ENCODE assay signal across 21 cellular contexts in the genomic region with DNA sequence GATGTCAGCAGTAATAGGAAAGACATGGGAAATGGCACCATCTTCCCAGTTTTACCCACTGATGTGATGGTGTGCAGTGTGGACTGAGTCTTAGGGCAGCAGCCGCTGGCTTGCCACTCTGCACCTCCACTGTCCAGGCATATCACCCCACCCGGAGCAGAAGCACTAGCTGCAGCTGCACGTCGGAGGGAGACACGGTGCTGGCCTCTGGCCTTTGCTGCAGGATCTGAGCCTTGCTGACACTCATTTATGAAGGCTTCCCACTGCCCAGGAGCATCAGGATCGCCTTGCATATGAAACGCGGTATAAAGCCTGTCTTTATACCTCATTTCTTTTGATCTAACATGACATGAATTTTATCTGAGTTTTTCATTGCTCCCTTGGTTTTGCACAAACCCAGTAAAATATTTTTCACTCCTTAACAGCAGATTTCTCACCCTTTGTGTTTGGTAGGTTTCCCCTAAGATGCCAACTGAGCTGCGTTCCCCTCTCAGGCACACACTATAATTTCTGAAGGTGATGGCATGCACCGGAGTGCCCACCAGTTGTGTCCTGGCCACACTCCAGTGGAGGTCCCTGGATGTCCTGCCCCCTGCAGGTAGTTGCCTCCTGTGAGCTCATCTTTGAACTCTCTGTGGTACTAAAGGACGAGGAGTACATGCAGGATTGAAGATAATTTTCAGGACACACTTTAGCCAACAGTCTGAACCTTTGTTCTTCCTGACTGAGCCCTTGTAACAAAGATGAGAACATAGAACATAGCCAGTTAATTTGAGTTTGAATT. TPM values are rescaled to one million over a fixed set of nuclear protein-coding genes. Genes with fewer than 3 reads are reported as not detected.
DNase-seq lines count a peak whose midpoint lies in the region; ATAC-seq, FAIRE-seq and TF ChIP-seq lines count a peak whose summit lies in the region.
"Had no signal": no experiment of that assay in that cellular context is flagged by ENCODE, and none has a peak within 500 bp of the region (broad histone marks: within the 10 kb centered on the region; RNA-seq: fewer than 3 reads in every experiment).

No MANE protein-coding gene starts in this region.

- H3K36me3 ChIP-seq in KMS-11 (ENCODE audit: insufficient read depth), result no peaks in the 10 kb centered on the region
- H3K36me3 ChIP-seq in K562 (ENCODE audit: control insufficient read depth, insufficient read depth, low read length), result no peaks in the 10 kb centered on the region
- H3K36me3 ChIP-seq in kidney epithelial cell (ENCODE audit: control insufficient read depth, insufficient read depth, low read length), result no peaks in the 10 kb centered on the region
- H3K36me3 ChIP-seq: esophagus squamous epithelium, heart right ventricle had no signal

- CTCF ChIA-PET in K562 (lab: Yijun Ruan, JAX; ENCODE audit: low intra/inter-chr PET ratio), result no interaction called here

- peak; percentile 59 for ATAC-seq in K562
- ATAC-seq: heart right ventricle, right cardiac atrium, T-helper 17 cell had no signal

- intact Hi-C loops in K562 (cut with micrococcal nuclease), result loop anchor here (5.0 kb wide), 1 partner anchor 110 kb away; no protein-coding TSS in a partner anchor

- POLR2A ChIA-PET in K562 (lab: Yijun Ruan, JAX), result interaction anchor here (0.6 to 0.8 kb wide), 2 partner anchors 56 to 476 kb away, joined by 3 read pairs; no protein-coding TSS in a partner anchor

- no peak for FAIRE-seq in K562 (lab: Jason Lieb, UNC)
- FAIRE-seq: astrocyte, GM12892 had no signal

- TF ChIP-seq EP300 in K562 (IDR thresholded peaks at IDR 0.05; ENCODE audit: low read length), result no peak

- no TSS peak for BruUV-seq in K562 (replicated peaks; lab: Mats Ljungman, UMichigan)

- H3K9me3 ChIP-seq in K562 (replicated peaks; ENCODE audit: control insufficient read depth, insufficient read depth, low read depth, low read length), result no peaks in the 10 kb centered on the region
- H3K9me3 ChIP-seq: esophagus squamous epithelium, heart right ventricle had no signal

- in situ Hi-C loops in K562 (cut with MboI), result no loop called here

- no peak overlapping the region for H3K4me3 ChIP-seq in KMS-11 (IDR thresholded peaks at IDR 0.05; ENCODE audit: insufficient read depth, low read depth, low read length)
- H3K4me3 ChIP-seq in K562, result no peak overlapping the region
- no peak overlapping the region for H3K4me3 ChIP-seq in kidney epithelial cell (ENCODE audit: low read depth, low read length)
- H3K4me3 ChIP-seq: esophagus squamous epithelium, heart right ventricle had no signal

- H3K27ac ChIP-seq in KMS-11 (no peak overlapping the region), K562 (ENCODE audit: extremely low read depth, low read depth, low read length) (no peak overlapping the region)
- H3K27ac ChIP-seq: esophagus squamous epithelium, heart right ventricle had no signal

- H3K27me3 ChIP-seq in KMS-11 (ENCODE audit: insufficient read depth, low read depth) (no peaks in the 10 kb centered on the region), K562 (ENCODE audit: control insufficient read depth in 2 of 2, insufficient read depth in 2 of 2, low read length in 2 of 2) (peaks cover 42 to 47% of the 10 kb centered on the region in 2 experiments), kidney epithelial cell (ENCODE audit: control insufficient read depth, insufficient read depth, low read length) (no peaks in the 10 kb centered on the region)

- no peak for TF ChIP-seq POLR2A in K562 (conservative IDR thresholded peaks at IDR 0.05)

- 3% methylated on average over 11 of the region's 11 CpGs for WGBS in K562 (ENCODE audit: insufficient coverage, low coverage, missing lambda C conversion rate)

- 0 out of 4 replicates have a peak, but pooled peaks of 1 of the 2 experiments have one; percentile 15 for TF ChIP-seq RAD21 in K562 (CRISPR knock-in tag; conservative IDR thresholded peaks at IDR 0.05 in 1 of 2, IDR thresholded peaks at IDR 0.05 in 1 of 2)

- DNase-seq in DMS 273 (lab: John Stamatoyannopoulos, UW; ENCODE audit: unreplicated experiment) (peak; percentile 19), DMS 273 treated with DMSO at 0.1 percent for 48 hours (lab: John Stamatoyannopoulos, UW) (no peak), K562 (ENCODE audit: extremely low read depth in 1 of 4, low spot score in 3 of 4) (no peak), kidney epithelial cell (ENCODE audit: low read depth) (no peak), amniotic stem cell (lab: John Stamatoyannopoulos, UW) (no peak), NCI-H1694 treated with DMSO at 0.1 percent for 48 hours (lab: John Stamatoyannopoulos, UW) (no peak)
- no peak for DNase-seq in activated CD4-positive, CD25-positive, alpha-beta regulatory T cell (lab: John Stamatoyannopoulos, UW)
- DNase-seq: activated CD4-positive, alpha-beta T cell treated with anti-CD3 and anti-CD28 coated beads for 1 hour; CD4-positive, CD25-positive, alpha-beta regulatory T cell; dermis blood vessel endothelial cell; esophagus squamous epithelium; heart right ventricle; kidney glomerular epithelial cell; MV-4-11; NCI-H2107; NCI-H774; right cardiac atrium; T-helper 17 cell had no signal

- H3K9ac ChIP-seq in KMS-11 (no peak overlapping the region), K562 (ENCODE audit: insufficient read depth in 1 of 2, low read depth in 2 of 2, low read length in 2 of 2) (no peak overlapping the region)

- no peaks in the 10 kb centered on the region for H3K4me1 ChIP-seq in KMS-11 (ENCODE audit: low read depth, poor library complexity, severe bottlenecking)
- no peaks in the 10 kb centered on the region; a peak in 2 of 5 replicates for H3K4me1 ChIP-seq in K562 (replicated peaks in 1 of 2; ENCODE audit: control insufficient read depth in 2 of 2, insufficient read depth in 2 of 2, low read length in 2 of 2)
- H3K4me1 ChIP-seq: esophagus squamous epithelium, heart right ventricle had no signal

- H3K9me1 ChIP-seq in K562 (ENCODE audit: control insufficient read depth, insufficient read depth, low read length), result no peaks in the 10 kb centered on the region

- H4K20me1 ChIP-seq in KMS-11 (ENCODE audit: insufficient read depth) (no peaks in the 10 kb centered on the region), K562 (replicated peaks; ENCODE audit: control insufficient read depth, insufficient read depth, low read length) (no peaks in the 10 kb centered on the region)

- H3K4me2 ChIP-seq in KMS-11 (no peak overlapping the region), K562 (ENCODE audit: insufficient read depth, low read length) (no peak overlapping the region)

- H3K79me2 ChIP-seq in KMS-11 (ENCODE audit: insufficient read depth, low read depth), result no peaks in the 10 kb centered on the region
- H3K79me2 ChIP-seq in K562 (ENCODE audit: control insufficient read depth, insufficient read depth, low read length), result no peaks in the 10 kb centered on the region

- H2AFZ ChIP-seq in KMS-11 (ENCODE audit: low read depth) (no peak overlapping the region), K562 (ENCODE audit: low read depth, low read length) (no peak overlapping the region)

- TF ChIP-seq CTCF in KMS-11 (conservative IDR thresholded peaks at IDR 0.05; ENCODE audit: low read depth, low read length) (0 out of 2 replicates have a peak, but pooled peaks have one; percentile 19), K562 (IDR thresholded peaks at IDR 0.05 in 2 of 3, conservative IDR thresholded peaks at IDR 0.05 in 1 of 3; ENCODE audit: insufficient read depth in 2 of 3, low read depth in 1 of 3, low read length in 3 of 3) (peak; percentile 25 to 43 (median 41); a peak in 4 of 6 replicates), kidney epithelial cell (IDR thresholded peaks at IDR 0.05; ENCODE audit: insufficient read depth, low read length, poor library complexity, severe bottlenecking) (peak; percentile 35)

TF ChIP-seq in K562, 482 proteins besides CTCF, POLR2A, EP300 and RAD21 (continues in another document):
- no peak for TF ChIP-seq ERF (CRISPR knock-in tag; IDR thresholded peaks at IDR 0.05)

RNA-seq across cellular contexts. Expression of gene EXOC2, which starts 8.9 kb away (rescaled TPM):
- total RNA-seq in K562 (2011; cell fraction: chromatin; rRNA removed; ENCODE audit: low replicate concordance), result 29.0 and 54.6 TPM in 2 replicates
- 15.0 and 20.5 TPM in 2 replicates for total RNA-seq in K562 (2011; cell fraction: nucleolus; rRNA removed)
- total RNA-seq in K562 (2011; cell fraction: nucleoplasm; rRNA removed), result 22.8 and 25.9 TPM in 2 replicates
- total RNA-seq in K562 (2014; rRNA removed) (20.8 and 23.0 TPM in 2 replicates), K562 (2014; rRNA removed; fragmentation: Illumina TruSeq; extraction: Trizol) (27.9 and 28.6 TPM in 2 replicates), K562 (2015; rRNA removed; fragmentation: Illumina TruSeq; extraction: Trizol) (24.1 and 27.4 TPM in 2 replicates), K562 (2021) (24.4 and 24.7 TPM in 2 replicates), kidney epithelial cell (32.5 and 35.3 TPM in 2 replicates)
- polyA plus RNA-seq in K562 (2011; rRNA removed) (22.5 and 30.2 TPM in 2 replicates), K562 (2014; fragmentation: Illumina TruSeq; extraction: Trizol) (20.2 and 24.2 TPM in 2 replicates), K562 (2014; fragmentation: Nextera tagmentation; extraction: Ambion mirVana) (10 to 100 TPM; 12.2 to 18.0 TPM), K562 (2014; rRNA removed) (17.0 and 23.6 TPM in 2 replicates)
- 17.0 and 18.6 TPM in 2 replicates for polyA plus RNA-seq in K562 (2011; cell fraction: cytosol; rRNA removed)
- polyA plus RNA-seq in K562 (2011; cell fraction: nucleus; rRNA removed), result 18.1 and 20.1 TPM in 2 replicates
- 20.4 TPM in 2 replicates for polyA plus RNA-seq in K562 (2012)
- polyA minus RNA-seq in K562 (2011; rRNA and poly(A)+ RNA removed), result 66.5 and 74.5 TPM in 2 replicates
- 17.9 and 26.4 TPM in 2 replicates for polyA minus RNA-seq in K562 (2011; cell fraction: cytosol; rRNA and poly(A)+ RNA removed)
- 22.2 and 34.4 TPM in 2 replicates for polyA minus RNA-seq in K562 (2011; cell fraction: nucleus; rRNA and poly(A)+ RNA removed)

RNA-seq across cellular contexts. Expression of gene HUS1B, which starts 45.0 kb away (rescaled TPM):
- total RNA-seq in K562 (2011; cell fraction: chromatin; rRNA removed; ENCODE audit: low replicate concordance), result 5.6 and 5.8 TPM in 2 replicates
- total RNA-seq in K562 (2011; cell fraction: nucleolus; rRNA removed), result 2.8 and 3.8 TPM in 2 replicates
- total RNA-seq in K562 (2011; cell fraction: nucleoplasm; rRNA removed), result 2.7 and 4.0 TPM in 2 replicates
- total RNA-seq in K562 (2014; rRNA removed) (1.1 and 1.3 TPM in 2 replicates), K562 (2014; rRNA removed; fragmentation: Illumina TruSeq; extraction: Trizol) (0.44 and 0.67 TPM in 2 replicates), K562 (2015; rRNA removed; fragmentation: Illumina TruSeq; extraction: Trizol) (0.57 and 0.69 TPM in 2 replicates), K562 (2021) (1.0 and 1.4 TPM in 2 replicates), kidney epithelial cell (not detected in 2 replicates)
- polyA plus RNA-seq in K562 (2011; rRNA removed) (0.29 and 0.31 TPM in 2 replicates), K562 (2014; fragmentation: Illumina TruSeq; extraction: Trizol) (0.16 and 0.32 TPM in 2 replicates), K562 (2014; fragmentation: Nextera tagmentation; extraction: Ambion mirVana) (under 1 TPM in 1 of 2 experiments, not detected in 1; 0.32 TPM), K562 (2014; rRNA removed) (0.32 TPM in 1 of 2 replicates, not detected in the other)
- polyA plus RNA-seq in K562 (2011; cell fraction: cytosol; rRNA removed), result 0.25 and 0.40 TPM in 2 replicates
- polyA plus RNA-seq in K562 (2011; cell fraction: nucleus; rRNA removed), result 0.74 and 1.4 TPM in 2 replicates
- polyA plus RNA-seq in K562 (2012), result 0.39 and 0.64 TPM in 2 replicates
- polyA minus RNA-seq in K562 (2011; rRNA and poly(A)+ RNA removed), result 0.63 and 0.74 TPM in 2 replicates
- 1.4 TPM in 1 of 2 replicates, not detected in the other for polyA minus RNA-seq in K562 (2011; cell fraction: cytosol; rRNA and poly(A)+ RNA removed)
- polyA minus RNA-seq in K562 (2011; cell fraction: nucleus; rRNA and poly(A)+ RNA removed), result 2.6 TPM in 2 replicates
- polyA plus RNA-seq: right cardiac atrium had no signal
